In genomic region chr6:82775361-82775760, GRCh38 we compare ENCODE assay signal across 1 cellular context.
TF ChIP-seq lines count a peak whose summit lies in the region.

No MANE protein-coding gene starts in this region.

TF ChIP-seq in SK-N-SH, 30 proteins besides CTCF, POLR2A, EP300 and RAD21 (continued from another document):
- TF ChIP-seq ZBTB33 (IDR thresholded peaks at IDR 0.05; ENCODE audit: borderline replicate concordance, low read depth) (no peak), POLR2AphosphoS5 (IDR thresholded peaks at IDR 0.05; ENCODE audit: low read depth, low read length) (no peak), REST (IDR thresholded peaks at IDR 0.05; ENCODE audit: low read depth, low read length) (no peak), GATA2 (CRISPR knock-in tag; IDR thresholded peaks at IDR 0.05) (no peak), TEAD4 (IDR thresholded peaks at IDR 0.05; ENCODE audit: borderline replicate concordance, insufficient read depth) (0 out of 2 replicates have a peak, but pooled peaks have one; percentile 17), RCOR1 (IDR thresholded peaks at IDR 0.05; ENCODE audit: low read length) (no peak)
